ENCODE assay signal across 8 cellular contexts in genomic region chr14:49687942-49688700, GRCh38. TPM values are rescaled to one million over a fixed set of nuclear protein-coding genes. Genes with fewer than 3 reads are reported as not detected.
A peak's percentile ranks its signal among the peaks of the same experiment; 100 is the strongest.
DNase-seq lines count a peak whose midpoint lies in the region; ATAC-seq and TF ChIP-seq lines count a peak whose summit lies in the region.

A gene with protein sequence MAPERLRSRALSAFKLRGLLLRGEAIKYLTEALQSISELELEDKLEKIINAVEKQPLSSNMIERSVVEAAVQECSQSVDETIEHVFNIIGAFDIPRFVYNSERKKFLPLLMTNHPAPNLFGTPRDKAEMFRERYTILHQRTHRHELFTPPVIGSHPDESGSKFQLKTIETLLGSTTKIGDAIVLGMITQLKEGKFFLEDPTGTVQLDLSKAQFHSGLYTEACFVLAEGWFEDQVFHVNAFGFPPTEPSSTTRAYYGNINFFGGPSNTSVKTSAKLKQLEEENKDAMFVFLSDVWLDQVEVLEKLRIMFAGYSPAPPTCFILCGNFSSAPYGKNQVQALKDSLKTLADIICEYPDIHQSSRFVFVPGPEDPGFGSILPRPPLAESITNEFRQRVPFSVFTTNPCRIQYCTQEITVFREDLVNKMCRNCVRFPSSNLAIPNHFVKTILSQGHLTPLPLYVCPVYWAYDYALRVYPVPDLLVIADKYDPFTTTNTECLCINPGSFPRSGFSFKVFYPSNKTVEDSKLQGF (minus strand): TSS chr14:49688214. CDS start chr14:49688203, 11 bp downstream.

- H3K4me3 ChIP-seq in HUES6 (ENCODE audit: low read depth, low read length) = peak within 1 kb of the TSS; percentile 72
- H3K4me3 ChIP-seq in PC-3 (ENCODE audit: low read length) = peak within 1 kb of the TSS; percentile 79
- peak within 1 kb of the TSS; percentile 73 to 94 (median 77) for H3K4me3 ChIP-seq in esophagus squamous epithelium

- peaks cover 20% of the 10 kb centered on the region for H3K4me1 Mint-ChIP-seq in activated T-cell treated with anti-CD3 and anti-CD28 coated beads, Interleukin-2, amount 50 U/mL, for 4 hours (ENCODE audit: low read depth)

- POLR2A ChIA-PET in PC-3 (lab: Charles Lee; ENCODE audit: unreplicated experiment) = interaction anchor here (0.5 to 1.4 kb wide), 4 partner anchors 56 to 81 kb away, joined by 4 to 8 read pairs (median 5); partner anchors contain the start of genes KLHDC2 and RPL36AL

- no peak for TF ChIP-seq POLR2A in esophagus squamous epithelium (IDR thresholded peaks at IDR 0.05)

- H2AFZ ChIP-seq in PC-3 (ENCODE audit: low read length) = peak within 1 kb of the TSS; percentile 92

- TF ChIP-seq CTCF in PC-3 (conservative IDR thresholded peaks at IDR 0.05; ENCODE audit: low read depth, low read length) = no peak
- TF ChIP-seq CTCF in esophagus squamous epithelium (IDR thresholded peaks at IDR 0.05) = peak in 1 of 6 experiments; percentile 13

- BruUV-seq in PC-3 (replicated peaks; lab: Mats Ljungman, UMichigan) = TSS peak; percentile 72

- H3K36me3 Mint-ChIP-seq in activated T-cell treated with anti-CD3 and anti-CD28 coated beads, Interleukin-2, amount 50 U/mL, for 4 hours (ENCODE audit: insufficient read depth) = no peaks in the 10 kb centered on the region

- H3K4me3 Mint-ChIP-seq in activated T-cell treated with anti-CD3 and anti-CD28 coated beads, Interleukin-2, amount 50 U/mL, for 4 hours = peak within 1 kb of the TSS; percentile 89

- H3K4me1 ChIP-seq in HUES6 (ENCODE audit: control insufficient read depth, insufficient read depth, low read length) (peaks cover 14% of the 10 kb centered on the region), PC-3 (ENCODE audit: insufficient read depth, low read length) (peaks cover 5% of the 10 kb centered on the region; the same call in 1 of the 2 replicates), esophagus squamous epithelium (peaks cover 5 to 45% (median 11%) of the 10 kb centered on the region in 3 donors)

- DNase-seq in DMS 273 (lab: John Stamatoyannopoulos, UW; ENCODE audit: unreplicated experiment) = peak; percentile 93
- DNase-seq in PC-3 = peak; percentile 76
- DNase-seq in activated T-cell treated with anti-CD3 and anti-CD28 coated beads, Interleukin-2, amount 50 U/mL, for 4 hours = peak; percentile 70
- peak; percentile 2 for DNase-seq in esophagus squamous epithelium (lab: John Stamatoyannopoulos, UW)
- peak; percentile 69 for DNase-seq in myocyte (ENCODE audit: low read depth)
- DNase-seq in stimulated activated CD8-positive, alpha-beta memory T cell treated with anti-CD3 and anti-CD28 coated beads, Interleukin-7, amount 100 ng/mL, for 4 hours (ENCODE audit: low read depth in 2 of 2) = peak; percentile 41 to 71

- H3K9me3 ChIP-seq in HUES6 (ENCODE audit: control insufficient read depth, insufficient read depth, low read depth, low read length) (no peaks in the 10 kb centered on the region), PC-3 (ENCODE audit: low read length) (no peaks in the 10 kb centered on the region), esophagus squamous epithelium (no peaks in the 10 kb centered on the region)

- ATAC-seq in GM21381 (IDR thresholded peaks at IDR 0.05; ENCODE audit: unreplicated experiment) (peak; percentile 83), PC-3 (peak; percentile 79)
- ATAC-seq in activated T-cell treated with anti-CD3 and anti-CD28 coated beads, Interleukin-2, amount 50 U/mL, for 4 hours = peak; percentile 88 to 91

- H3K27ac ChIP-seq in HUES6 (ENCODE audit: low read depth, low read length) (peak within 1 kb of the TSS; percentile 44; the same call in 1 of the 2 replicates), PC-3 (ENCODE audit: low read length) (peak within 1 kb of the TSS; percentile 25; the same call in 1 of the 2 replicates), esophagus squamous epithelium (peak within 1 kb of the TSS; percentile 77 to 90 (median 86))

- peaks cover 7% of the 10 kb centered on the region for H3F3A ChIP-seq in PC-3 (ENCODE audit: low read length, unreplicated experiment)

- H3K79me2 ChIP-seq in PC-3 (ENCODE audit: low read length) = peaks cover 29% of the 10 kb centered on the region

- H3K36me3 ChIP-seq in HUES6 (ENCODE audit: control insufficient read depth, insufficient read depth, low read length) (peaks cover 6% of the 10 kb centered on the region), PC-3 (ENCODE audit: low read depth, low read length) (no peaks in the 10 kb centered on the region; the same call in 1 of the 2 replicates), esophagus squamous epithelium (peaks cover 0 to under 1% (median 0%) of the 10 kb centered on the region in 3 donors)

- no peaks in the 10 kb centered on the region for H3K9me2 ChIP-seq in PC-3 (replicated peaks; ENCODE audit: low read length)

- H3K27me3 ChIP-seq in HUES6 (ENCODE audit: control insufficient read depth, insufficient read depth, low read length) (peaks cover 19% of the 10 kb centered on the region), PC-3 (ENCODE audit: low read length) (no peaks in the 10 kb centered on the region), esophagus squamous epithelium (no peaks in the 10 kb centered on the region)

- intact Hi-C loops in PC-3 (cut with micrococcal nuclease) (no loop called here), esophagus squamous epithelium (cut with DNase I) (no loop called here)

- H3K27me3 Mint-ChIP-seq in activated T-cell treated with anti-CD3 and anti-CD28 coated beads, Interleukin-2, amount 50 U/mL, for 4 hours (ENCODE audit: low read depth) = no peaks in the 10 kb centered on the region

- WGBS in esophagus squamous epithelium, 2 donors = 30 to 80% methylated on average over 1 to 13 of the region's 67 CpGs

- H3K4me2 ChIP-seq in PC-3 (ENCODE audit: low read length) = peak within 1 kb of the TSS; percentile 84

- CTCF ChIA-PET in PC-3 (lab: Charles Lee) = interaction anchor here (0.5 kb wide), 1 partner anchor 79 kb away, joined by 9 read pairs; no protein-coding TSS in a partner anchor

- no peaks in the 10 kb centered on the region for H3K9me3 Mint-ChIP-seq in activated T-cell treated with anti-CD3 and anti-CD28 coated beads, Interleukin-2, amount 50 U/mL, for 4 hours

- H4K20me1 ChIP-seq in PC-3 (ENCODE audit: low read length) = no peaks in the 10 kb centered on the region

- H3K9ac ChIP-seq in HUES6 (ENCODE audit: low read length) = peak within 1 kb of the TSS; percentile 94
- peak within 1 kb of the TSS; percentile 88 for H3K9ac ChIP-seq in PC-3 (ENCODE audit: low read length)

RNA-seq across cellular contexts. Expression of the gene that starts here (rescaled TPM):
- 26.6 and 38.6 TPM in 2 replicates for total RNA-seq in PC-3 (2014; rRNA removed)
- 10 to 100 TPM; 23.8 to 33.1 (median 31.7) TPM for total RNA-seq in activated T-cell treated with anti-CD3 and anti-CD28 coated beads, Interleukin-2, amount 50 U/mL, for 4 hours
- 10 to 100 TPM in 2 of 4 donors, 1 to 10 TPM in 2; 7.9 to 23.5 (median 13.2) TPM for total RNA-seq in esophagus squamous epithelium
- 1.0 and 1.7 TPM in 2 replicates for total RNA-seq in myocyte
- 0.45 TPM for polyA plus RNA-seq in myocyte (2012)

Comparison
In these comparisons a context has a peak if more than half of its experiments do, and no peak if none do; other contexts are left out.
1. Peak in every context shown above with its lines: DNase-seq, ATAC-seq, H3K4me3 ChIP-seq and H3K27ac ChIP-seq.
2. DNase-seq: peak in every context shown above with its lines; median percentile 93 in DMS 273; 76 in PC-3; 70 in activated T-cell treated with anti-CD3 and anti-CD28 coated beads, Interleukin-2, amount 50 U/mL, for 4 hours; 69 in myocyte; 56 in stimulated activated CD8-positive, alpha-beta memory T cell treated with anti-CD3 and anti-CD28 coated beads, Interleukin-7, amount 100 ng/mL, for 4 hours; 2 in esophagus squamous epithelium.
3. H3K27ac ChIP-seq: peak in every context shown above with its lines; median percentile 86 in esophagus squamous epithelium; 44 in HUES6; 25 in PC-3.